In the genomic region with DNA sequence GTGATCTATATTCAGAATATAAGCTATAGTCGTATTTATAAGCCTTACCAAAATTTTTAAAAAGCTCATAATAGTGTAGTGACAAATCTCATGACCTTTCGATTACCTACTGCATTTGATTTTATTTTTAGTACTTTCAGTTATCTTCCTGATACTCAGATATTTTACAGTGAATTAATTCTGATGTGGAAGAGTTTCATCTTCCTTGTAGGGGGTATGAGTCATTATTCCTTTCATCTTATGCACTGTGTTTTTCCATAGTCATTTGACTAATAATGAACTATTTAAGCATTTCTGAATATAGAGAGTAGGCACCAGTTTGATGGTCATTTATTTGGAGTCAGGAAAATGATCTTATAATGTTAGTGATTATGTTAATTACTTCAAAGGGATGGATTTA, we compare ENCODE assay signal across 1 cellular context.
TF ChIP-seq lines count a peak whose summit lies in the region.

No MANE protein-coding gene starts in this region.

TF ChIP-seq in A549, 52 proteins besides CTCF, POLR2A, EP300 and RAD21 (continued from another document):
- TF ChIP-seq, protein P1, sequence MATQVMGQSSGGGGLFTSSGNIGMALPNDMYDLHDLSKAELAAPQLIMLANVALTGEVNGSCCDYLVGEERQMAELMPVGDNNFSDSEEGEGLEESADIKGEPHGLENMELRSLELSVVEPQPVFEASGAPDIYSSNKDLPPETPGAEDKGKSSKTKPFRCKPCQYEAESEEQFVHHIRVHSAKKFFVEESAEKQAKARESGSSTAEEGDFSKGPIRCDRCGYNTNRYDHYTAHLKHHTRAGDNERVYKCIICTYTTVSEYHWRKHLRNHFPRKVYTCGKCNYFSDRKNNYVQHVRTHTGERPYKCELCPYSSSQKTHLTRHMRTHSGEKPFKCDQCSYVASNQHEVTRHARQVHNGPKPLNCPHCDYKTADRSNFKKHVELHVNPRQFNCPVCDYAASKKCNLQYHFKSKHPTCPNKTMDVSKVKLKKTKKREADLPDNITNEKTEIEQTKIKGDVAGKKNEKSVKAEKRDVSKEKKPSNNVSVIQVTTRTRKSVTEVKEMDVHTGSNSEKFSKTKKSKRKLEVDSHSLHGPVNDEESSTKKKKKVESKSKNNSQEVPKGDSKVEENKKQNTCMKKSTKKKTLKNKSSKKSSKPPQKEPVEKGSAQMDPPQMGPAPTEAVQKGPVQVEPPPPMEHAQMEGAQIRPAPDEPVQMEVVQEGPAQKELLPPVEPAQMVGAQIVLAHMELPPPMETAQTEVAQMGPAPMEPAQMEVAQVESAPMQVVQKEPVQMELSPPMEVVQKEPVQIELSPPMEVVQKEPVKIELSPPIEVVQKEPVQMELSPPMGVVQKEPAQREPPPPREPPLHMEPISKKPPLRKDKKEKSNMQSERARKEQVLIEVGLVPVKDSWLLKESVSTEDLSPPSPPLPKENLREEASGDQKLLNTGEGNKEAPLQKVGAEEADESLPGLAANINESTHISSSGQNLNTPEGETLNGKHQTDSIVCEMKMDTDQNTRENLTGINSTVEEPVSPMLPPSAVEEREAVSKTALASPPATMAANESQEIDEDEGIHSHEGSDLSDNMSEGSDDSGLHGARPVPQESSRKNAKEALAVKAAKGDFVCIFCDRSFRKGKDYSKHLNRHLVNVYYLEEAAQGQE (IDR thresholded peaks at IDR 0.05) = no peak
- TF ChIP-seq NR3C1 (IDR thresholded peaks at IDR 0.05) = no peak
- no peak for TF ChIP-seq JUNB (IDR thresholded peaks at IDR 0.05)
